15 cellular contexts compared by ENCODE assay signal in the genomic region with DNA sequence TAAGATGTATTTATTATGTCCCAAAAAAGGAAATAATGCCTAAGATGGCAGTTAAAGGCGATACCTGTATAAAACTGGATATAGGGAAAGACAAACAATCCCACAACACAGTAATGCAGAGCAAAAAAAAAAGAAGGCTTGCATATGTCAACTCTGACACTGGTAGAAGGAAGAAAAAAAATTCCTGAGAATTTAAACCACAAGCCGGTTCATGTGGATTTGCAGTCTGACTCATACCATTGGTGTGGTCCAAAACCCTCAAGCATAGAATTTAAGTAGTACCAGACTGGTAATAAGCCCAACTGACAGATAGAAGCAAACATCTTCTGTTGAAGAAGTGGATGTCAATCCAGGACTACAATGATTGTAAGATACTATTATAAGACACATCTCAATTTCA. TPM values are rescaled to one million over a fixed set of nuclear protein-coding genes. Genes with fewer than 3 reads are reported as not detected.
DNase-seq lines count a peak whose midpoint lies in the region; ATAC-seq, FAIRE-seq and TF ChIP-seq lines count a peak whose summit lies in the region.
"Had no signal": no experiment of that assay in that cellular context is flagged by ENCODE, and none has a peak within 500 bp of the region (broad histone marks: within the 10 kb centered on the region; RNA-seq: fewer than 3 reads in every experiment).

No MANE protein-coding gene starts in this region.

- no peak for TF ChIP-seq POLR2A in upper lobe of left lung (IDR thresholded peaks at IDR 0.05)

- WGBS in upper lobe of left lung, 2 donors = 90 to 91% methylated on average over 2 of the region's 2 CpGs

- H3K4me3 ChIP-seq in astrocyte of the spinal cord (ENCODE audit: low read depth, low read length) (no peak overlapping the region), keratinocyte (ENCODE audit: control insufficient read depth in 2 of 3, extremely low read depth in 1 of 3, insufficient read depth in 2 of 3, low read depth in 1 of 3, low read length in 3 of 3) (no peak overlapping the region), upper lobe of left lung (no peak overlapping the region)

- no peak for TF ChIP-seq EP300 in upper lobe of left lung (IDR thresholded peaks at IDR 0.05)

- H3K9me3 ChIP-seq in keratinocyte (ENCODE audit: control insufficient read depth, low read depth, low read length) = no peaks in the 10 kb centered on the region
- no peaks in the 10 kb centered on the region for H3K9me3 ChIP-seq in upper lobe of left lung
- H3K9me3 ChIP-seq: BE2C had no signal

- ATAC-seq in upper lobe of left lung (ENCODE audit: low FRiP score in 2 of 2) (no peak), HG03175 (IDR thresholded peaks at IDR 0.05; ENCODE audit: unreplicated experiment) (no peak)
- ATAC-seq: left cardiac atrium had no signal

- H3K4me1 ChIP-seq in keratinocyte (ENCODE audit: control insufficient read depth, extremely low read depth, insufficient read depth, low read length) (peaks cover 14% of the 10 kb centered on the region), upper lobe of left lung (no peaks in the 10 kb centered on the region)
- H3K4me1 ChIP-seq: BE2C had no signal

- dilution Hi-C loops in keratinocyte (cut with MboI; ENCODE audit: extremely low pct_ligation_motif_present, low sequenced_read_pairs) = no loop called here

- peak; percentile 81 for DNase-seq in AG08395 (ENCODE audit: low spot score)
- peak; percentile 48 for DNase-seq in HTR-8/SVneo (ENCODE audit: insufficient read length, low spot score)
- peak; percentile 95 for DNase-seq in astrocyte of the spinal cord (ENCODE audit: low read depth, low spot score)
- DNase-seq in keratinocyte (ENCODE audit: low read depth, low spot score) = no peak
- DNase-seq in NCI-H1417 treated with DMSO at 0.1 percent for 48 hours (lab: John Stamatoyannopoulos, UW) = no peak
- DNase-seq in upper lobe of left lung = no peak
- DNase-seq in NCI-H2081 (lab: John Stamatoyannopoulos, UW) = no peak
- DNase-seq: activated T-cell treated with anti-CD3 and anti-CD28 coated beads, Interleukin-2, amount 50 U/mL, for 4 hours; BE2C; GF-D8; left cardiac atrium; NCI-H1092 treated with DMSO at 0.1 percent for 48 hours; NCI-H526; Right ventricle myocardium superior had no signal

- H3K9ac ChIP-seq in keratinocyte (ENCODE audit: control insufficient read depth, extremely low read depth, insufficient read depth, low read length) = no peak overlapping the region

- no peaks in the 10 kb centered on the region for H4K20me1 ChIP-seq in keratinocyte (ENCODE audit: control insufficient read depth, extremely low read depth, insufficient read depth, low read length)

- H3K27me3 ChIP-seq in keratinocyte (ENCODE audit: control insufficient read depth, extremely low read depth, insufficient read depth, low read length) (no peaks in the 10 kb centered on the region), upper lobe of left lung (no peaks in the 10 kb centered on the region)
- H3K27me3 ChIP-seq: BE2C had no signal

- H3K9me1 ChIP-seq in keratinocyte (ENCODE audit: control insufficient read depth, extremely low read depth, insufficient read depth, low read length) = no peaks in the 10 kb centered on the region

- in situ Hi-C loops in astrocyte of the spinal cord (cut with HindIII; ENCODE audit: low sequenced_read_pairs) = no loop called here

- no peak overlapping the region for H2AFZ ChIP-seq in keratinocyte (ENCODE audit: control insufficient read depth, low read length)

- H3K4me2 ChIP-seq in keratinocyte (ENCODE audit: control insufficient read depth, extremely low read depth, insufficient read depth, low read depth, low read length) = peak overlapping the region; percentile 4

- TF ChIP-seq CTCF in astrocyte of the spinal cord (IDR thresholded peaks at IDR 0.05; ENCODE audit: low read depth, low read length) (no peak), keratinocyte (optimal IDR thresholded peaks at IDR 0.05 in 1 of 3, IDR thresholded peaks at IDR 0.05 in 1 of 3, conservative IDR thresholded peaks at IDR 0.05 in 1 of 3; ENCODE audit: extremely low read depth in 1 of 3, insufficient read depth in 2 of 3, low read length in 3 of 3) (no peak), upper lobe of left lung (IDR thresholded peaks at IDR 0.05) (no peak)

- H3K36me3 ChIP-seq in keratinocyte (ENCODE audit: control insufficient read depth in 2 of 2, extremely low read depth in 1 of 2, insufficient read depth in 2 of 2, low read length in 2 of 2) (no peaks in the 10 kb centered on the region), upper lobe of left lung (no peaks in the 10 kb centered on the region)
- H3K36me3 ChIP-seq: BE2C had no signal

- FAIRE-seq in HTR-8/SVneo (lab: Jason Lieb, UNC) (no peak), keratinocyte (lab: Jason Lieb, UNC) (peak; percentile 65)

- H3K27ac ChIP-seq in keratinocyte (ENCODE audit: control insufficient read depth, insufficient read depth, low read length) (no peak overlapping the region), upper lobe of left lung (no peak overlapping the region)

- no peaks in the 10 kb centered on the region for H3K79me2 ChIP-seq in keratinocyte (ENCODE audit: control insufficient read depth, insufficient read depth, low read length)

RNA-seq across cellular contexts. Expression of gene DNAI7, which starts 7.2 kb away (rescaled TPM):
- 0.02 to 0.10 TPM (median 0.05 TPM) in 3 replicates for polyA plus RNA-seq in keratinocyte
- 0.52 TPM for polyA plus RNA-seq in keratinocyte (2011; ENCODE audit: low read depth)
- 0.21 and 0.23 TPM in 2 replicates for polyA plus RNA-seq in keratinocyte (2011; cell fraction: cytosol; rRNA removed)
- polyA plus RNA-seq in keratinocyte (2011; cell fraction: nucleus; rRNA removed) = 0.15 and 0.18 TPM in 2 replicates
- polyA plus RNA-seq in keratinocyte (2012; ENCODE audit: low replicate concordance) = 0.30 TPM in 1 of 2 replicates, not detected in the other
- 0.10 to 0.22 TPM in 2 of 3 replicates, not detected in the other for polyA minus RNA-seq in keratinocyte
- polyA minus RNA-seq in keratinocyte (2011; cell fraction: cytosol; rRNA and poly(A)+ RNA removed) = not detected
- 0.47 TPM in 1 of 2 replicates, not detected in the other for polyA minus RNA-seq in keratinocyte (2011; cell fraction: nucleus; rRNA and poly(A)+ RNA removed)
- total RNA-seq in upper lobe of left lung = 10 to 100 TPM in 1 of 6 donors, 1 to 10 TPM in 4, under 1 TPM in 1; 0.72 to 22.3 (median 4.1) TPM
- total RNA-seq: activated T-cell treated with anti-CD3 and anti-CD28 coated beads, Interleukin-2, amount 50 U/mL, for 4 hours had no signal

RNA-seq across cellular contexts. Expression of gene ETFRF1, which starts 7.3 kb away (rescaled TPM):
- 8.0 to 13.6 TPM (median 8.5 TPM) in 3 replicates for polyA plus RNA-seq in keratinocyte
- 8.8 TPM for polyA plus RNA-seq in keratinocyte (2011; ENCODE audit: low read depth)
- polyA plus RNA-seq in keratinocyte (2011; cell fraction: cytosol; rRNA removed) = 10.6 and 19.8 TPM in 2 replicates
- polyA plus RNA-seq in keratinocyte (2011; cell fraction: nucleus; rRNA removed) = 4.6 and 6.9 TPM in 2 replicates
- 7.7 and 9.7 TPM in 2 replicates for polyA plus RNA-seq in keratinocyte (2012; ENCODE audit: low replicate concordance)
- 0.86 to 6.1 TPM in 2 of 3 replicates, not detected in the other for polyA minus RNA-seq in keratinocyte
- 5.0 TPM for polyA minus RNA-seq in keratinocyte (2011; cell fraction: cytosol; rRNA and poly(A)+ RNA removed)
- polyA minus RNA-seq in keratinocyte (2011; cell fraction: nucleus; rRNA and poly(A)+ RNA removed) = 1.1 TPM in 2 replicates
- total RNA-seq in upper lobe of left lung = 10 to 100 TPM in 5 of 6 donors, 1 to 10 TPM in 1; 5.2 to 48.4 (median 20.5) TPM

Comparison
In these comparisons a context has a peak if more than half of its experiments do, and no peak if none do; other contexts are left out.
1. DNase-seq: peak in AG08395 (single experiment), HTR-8/SVneo (single experiment) and astrocyte of the spinal cord (single experiment); none in keratinocyte (single experiment), NCI-H1417 treated with DMSO at 0.1 percent for 48 hours (single experiment), upper lobe of left lung (0 of 2) and NCI-H2081 (0 of 2).